9 cellular contexts compared by ENCODE assay signal in genomic region chr3:58173670-58174472, GRCh38. TPM values are rescaled to one million over a fixed set of nuclear protein-coding genes. Genes with fewer than 3 reads are reported as not detected.
DNase-seq lines count a peak whose midpoint lies in the region; ATAC-seq, FAIRE-seq and TF ChIP-seq lines count a peak whose summit lies in the region.
"Had no signal": no experiment of that assay in that cellular context is flagged by ENCODE, and none has a peak within 500 bp of the region (broad histone marks: within the 10 kb centered on the region; RNA-seq: fewer than 3 reads in every experiment).

No MANE protein-coding gene starts in this region.

- no peak overlapping the region for H2BK12ac ChIP-seq in neuronal stem cell (ENCODE audit: low read length)

- H3K27ac ChIP-seq in neuronal stem cell (replicated peaks; ENCODE audit: low read length), result no peak overlapping the region

- WGBS in neuronal stem cell (ENCODE audit: extremely low coverage in 2 of 2, insufficient read length in 2 of 2, insufficient replicate concordance in 1 of 2), 2 donors, result no CpG with 5 or more reads among the region's 12 CpGs

- no peak overlapping the region for H3K14ac ChIP-seq in neuronal stem cell (ENCODE audit: low read length)

- H2AFZ ChIP-seq in neuronal stem cell (ENCODE audit: low read length), result no peak overlapping the region

- ATAC-seq in GM21526 (IDR thresholded peaks at IDR 0.05; ENCODE audit: low FRiP score, unreplicated experiment), result no peak

- no peaks in the 10 kb centered on the region for H3K9me3 ChIP-seq in neuronal stem cell (replicated peaks in 1 of 2; ENCODE audit: control insufficient read depth in 2 of 2, insufficient read depth in 1 of 2, low read depth in 1 of 2, low read length in 2 of 2)

- H2AK5ac ChIP-seq in neuronal stem cell (ENCODE audit: low read depth, low read length), result no peak overlapping the region

- H3K9me3 Mint-ChIP-seq in endothelial cell (ENCODE audit: unreplicated experiment), result no peaks in the 10 kb centered on the region

- no peak overlapping the region for H3K9ac ChIP-seq in neuronal stem cell (ENCODE audit: low read depth, low read length, poor library complexity)

- peaks cover 20% of the 10 kb centered on the region for H3K27me3 Mint-ChIP-seq in endothelial cell (ENCODE audit: unreplicated experiment)

- FAIRE-seq in HTR-8/SVneo (lab: Jason Lieb, UNC), result peak; percentile 49

- H4K91ac ChIP-seq in neuronal stem cell (ENCODE audit: low read depth, low read length, poor library complexity), result no peak overlapping the region

- TF ChIP-seq CTCF in endothelial cell (IDR thresholded peaks at IDR 0.05; ENCODE audit: unreplicated experiment), result no peak

- H3K4me3 ChIP-seq in neuronal stem cell (ENCODE audit: low read length in 2 of 2), result no peak overlapping the region

- DNase-seq in DMS53 (lab: John Stamatoyannopoulos, UW) (peak; percentile 85), HTR-8/SVneo (ENCODE audit: insufficient read length, low spot score) (peak; percentile 64), SHP77 (lab: John Stamatoyannopoulos, UW) (peak; percentile 70 to 85), endothelial cell (ENCODE audit: low spot score) (peak; percentile 58), neuronal stem cell (ENCODE audit: low spot score) (no peak), Ammon's horn (ENCODE audit: low spot score) (no peak), LoVo (ENCODE audit: low spot score) (no peak)

- peak overlapping the region; percentile 32 for H3K18ac ChIP-seq in neuronal stem cell (ENCODE audit: low read length)

- peak overlapping the region; percentile 3 for H3K4me3 Mint-ChIP-seq in endothelial cell (ENCODE audit: unreplicated experiment)

- no peak overlapping the region for H2BK120ac ChIP-seq in neuronal stem cell (ENCODE audit: low read depth, low read length)

- H3K79me1 ChIP-seq in neuronal stem cell (ENCODE audit: low read depth, low read length), result no peaks in the 10 kb centered on the region

- H3K36me3 Mint-ChIP-seq in endothelial cell (ENCODE audit: low read depth, unreplicated experiment), result peaks cover 32% of the 10 kb centered on the region

- no peak overlapping the region for H4K8ac ChIP-seq in neuronal stem cell (ENCODE audit: low read depth, low read length)

- peaks cover 63% of the 10 kb centered on the region for H3K4me1 Mint-ChIP-seq in endothelial cell (ENCODE audit: unreplicated experiment)

- no peak overlapping the region for H2BK15ac ChIP-seq in neuronal stem cell (ENCODE audit: low read length)

- peak overlapping the region; percentile 90 for H3K27ac Mint-ChIP-seq in endothelial cell (ENCODE audit: unreplicated experiment)

- peaks cover 0 to 8% (median 3%) of the 10 kb centered on the region in 3 experiments for H3K27me3 ChIP-seq in neuronal stem cell (ENCODE audit: control insufficient read depth in 3 of 3, insufficient read depth in 3 of 3, low read depth in 1 of 3, low read length in 3 of 3)

- no peak overlapping the region for H2BK5ac ChIP-seq in neuronal stem cell (ENCODE audit: low read length)

- H3K23ac ChIP-seq in neuronal stem cell (ENCODE audit: low read depth, low read length, poor library complexity), result no peak overlapping the region

- peaks cover 10 to 13% of the 10 kb centered on the region in 2 donors for H3K4me1 ChIP-seq in neuronal stem cell (ENCODE audit: control insufficient read depth in 2 of 2, insufficient read depth in 1 of 2, low read depth in 1 of 2, low read length in 2 of 2)

- no peak overlapping the region for H3K4ac ChIP-seq in neuronal stem cell (ENCODE audit: low read length)

- peaks cover 0 to 14% of the 10 kb centered on the region in 2 donors for H3K36me3 ChIP-seq in neuronal stem cell (replicated peaks in 1 of 2; ENCODE audit: control insufficient read depth in 2 of 2, insufficient read depth in 2 of 2, low read length in 2 of 2)

- H3K4me2 ChIP-seq in neuronal stem cell (ENCODE audit: insufficient read depth, low read length, poor library complexity, severe bottlenecking), result no peak overlapping the region

RNA-seq across cellular contexts. Expression of gene DNASE1L3, which starts 36.9 kb away (rescaled TPM):
- 1.6 TPM for total RNA-seq in endothelial cell (ENCODE audit: unreplicated experiment)
- not detected for polyA plus RNA-seq in neuronal stem cell (2013, experiment 1 of 2)
- polyA plus RNA-seq in neuronal stem cell (2013, experiment 2 of 2), result not detected
- total RNA-seq: LHCN-M2 had no signal

Comparison
In these comparisons a context has a peak if more than half of its experiments do, and no peak if none do; other contexts are left out.
1. DNase-seq: peak in DMS53 (single experiment), HTR-8/SVneo (single experiment), SHP77 (2 of 2) and endothelial cell (single experiment); none in neuronal stem cell (single experiment), Ammon's horn (single experiment) and LoVo (single experiment).